Comparison of ENCODE assay signal across 17 cellular contexts in genomic region chr1:31478167-31478566, GRCh38.
DNase-seq lines count a peak whose midpoint lies in the region; ATAC-seq, FAIRE-seq and TF ChIP-seq lines count a peak whose summit lies in the region.
"Had no signal": no experiment of that assay in that cellular context is flagged by ENCODE, and none has a peak within 500 bp of the region (broad histone marks: within the 10 kb centered on the region; RNA-seq: fewer than 3 reads in every experiment).

No MANE protein-coding gene starts in this region.

- intact Hi-C loops in K562 (cut with micrococcal nuclease), result no loop called here

- BruUV-seq in K562 (replicated peaks; lab: Mats Ljungman, UMichigan), result no TSS peak

- no peaks in the 10 kb centered on the region for H4K20me1 ChIP-seq in K562 (replicated peaks; ENCODE audit: control insufficient read depth, insufficient read depth, low read length)

- no peak overlapping the region for H3K27ac ChIP-seq in A549
- peak overlapping the region; percentile 30 for H3K27ac ChIP-seq in C4-2B
- H3K27ac ChIP-seq in K562 (ENCODE audit: extremely low read depth, low read depth, low read length), result no peak overlapping the region
- H3K27ac ChIP-seq: Peyer's patch, SJCRH30 had no signal

- ATAC-seq in A549 (no peak), K562 (no peak), HG03045 (IDR thresholded peaks at IDR 0.05; ENCODE audit: unreplicated experiment) (no peak), HG02642 (IDR thresholded peaks at IDR 0.05; ENCODE audit: poor library complexity, unreplicated experiment) (no peak)
- ATAC-seq: CD8-positive, alpha-beta T cell; T-cell had no signal

- CTCF ChIA-PET in A549 (lab: Yijun Ruan, JAX) (no interaction called here), K562 (lab: Yijun Ruan, JAX; ENCODE audit: low intra/inter-chr PET ratio) (no interaction called here)

- TF ChIP-seq POLR2A in A549 (IDR thresholded peaks at IDR 0.05; ENCODE audit: low read length) (no peak), NB4 (IDR thresholded peaks at IDR 0.05; ENCODE audit: extremely low read depth, insufficient read length) (no peak), K562 (conservative IDR thresholded peaks at IDR 0.05) (no peak)

- no peaks in the 10 kb centered on the region for H3K36me3 ChIP-seq in K562 (ENCODE audit: control insufficient read depth, insufficient read depth, low read length)
- H3K36me3 ChIP-seq: Peyer's patch, SJCRH30 had no signal

- DNase-seq in A549 (ENCODE audit: low read depth in 1 of 2, low spot score in 1 of 2) (no peak), NB4 (ENCODE audit: low read depth) (peak; percentile 21), K562 (ENCODE audit: extremely low read depth in 1 of 4, low spot score in 3 of 4) (no peak), NCI-H187 (lab: John Stamatoyannopoulos, UW) (no peak), HPDE6-E6E7 (ENCODE audit: extremely low spot score) (no peak)
- DNase-seq: CD8-positive, alpha-beta T cell; DMS53; NCI-H1417; NCI-H1694 treated with DMSO at 0.1 percent for 48 hours; NK-92 treated with Interleukin-12 subunit alpha and Interleukin-12 subunit beta, amount 100 ng/mL, for 24 hours; Peyer's patch; SJCRH30; T-cell had no signal

- no peak for TF ChIP-seq RAD21 in A549 (conservative IDR thresholded peaks at IDR 0.05 in 1 of 2, IDR thresholded peaks at IDR 0.05 in 1 of 2)
- no peak for TF ChIP-seq RAD21 in K562 (CRISPR knock-in tag; conservative IDR thresholded peaks at IDR 0.05 in 1 of 2, IDR thresholded peaks at IDR 0.05 in 1 of 2)

- 86% methylated on average over 2 of the region's 2 CpGs for WGBS in A549 (ENCODE audit: missing lambda C conversion rate)
- WGBS in K562 (ENCODE audit: insufficient coverage, low coverage, missing lambda C conversion rate), result 17% methylated on average over 2 of the region's 2 CpGs

- H3K4me1 ChIP-seq in A549 (peaks cover 1% of the 10 kb centered on the region; the same call in 1 of the 3 replicates), K562 (replicated peaks in 1 of 2; ENCODE audit: control insufficient read depth in 2 of 2, insufficient read depth in 2 of 2, low read length in 2 of 2) (peaks cover 0 to 2% of the 10 kb centered on the region in 2 experiments; a peak in 1 of 5 replicates)

- H3K4me2 ChIP-seq in A549 (no peak overlapping the region), K562 (ENCODE audit: insufficient read depth, low read length) (no peak overlapping the region)

- no peaks in the 10 kb centered on the region for H3K9me1 ChIP-seq in K562 (ENCODE audit: control insufficient read depth, insufficient read depth, low read length)

- H3K9me3 ChIP-seq in A549, result peaks cover 4% of the 10 kb centered on the region; the same call in 1 of the 3 replicates
- no peaks in the 10 kb centered on the region for H3K9me3 ChIP-seq in K562 (replicated peaks; ENCODE audit: control insufficient read depth, insufficient read depth, low read depth, low read length)
- H3K9me3 ChIP-seq: Peyer's patch, SJCRH30 had no signal

- FAIRE-seq in A549 (lab: Jason Lieb, UNC) (no peak), K562 (lab: Jason Lieb, UNC) (no peak)
- FAIRE-seq: H1 had no signal

- in situ Hi-C loops in K562 (cut with MboI), result no loop called here

- H3K79me2 ChIP-seq in K562 (ENCODE audit: control insufficient read depth, insufficient read depth, low read length), result no peaks in the 10 kb centered on the region

- H2AFZ ChIP-seq in K562 (ENCODE audit: low read depth, low read length), result 0 out of 2 replicates have a peak overlapping the region, but pooled peaks have one; percentile 11

- no peaks in the 10 kb centered on the region for H3K27me3 ChIP-seq in K562 (ENCODE audit: control insufficient read depth in 2 of 2, insufficient read depth in 2 of 2, low read length in 2 of 2)
- H3K27me3 ChIP-seq: Peyer's patch, SJCRH30 had no signal

- POLR2A ChIA-PET in A549 (lab: Yijun Ruan, JAX), result no interaction called here
- POLR2A ChIA-PET in K562 (lab: Yijun Ruan, JAX), result no interaction called here

- no peak for TF ChIP-seq CTCF in A549 (IDR thresholded peaks at IDR 0.05)
- no peak for TF ChIP-seq CTCF in C4-2B (conservative IDR thresholded peaks at IDR 0.05)
- no peak for TF ChIP-seq CTCF in NB4 (IDR thresholded peaks at IDR 0.05; ENCODE audit: low read depth, low read length)
- TF ChIP-seq CTCF in K562 (IDR thresholded peaks at IDR 0.05 in 2 of 3, conservative IDR thresholded peaks at IDR 0.05 in 1 of 3; ENCODE audit: insufficient read depth in 2 of 3, low read depth in 1 of 3, low read length in 3 of 3), result no peak

- TF ChIP-seq EP300 in A549 (IDR thresholded peaks at IDR 0.05) (no peak), K562 (IDR thresholded peaks at IDR 0.05; ENCODE audit: low read length) (no peak)

- H3K9ac ChIP-seq in K562 (ENCODE audit: insufficient read depth in 1 of 2, low read depth in 2 of 2, low read length in 2 of 2), result no peak overlapping the region

- H3K4me3 ChIP-seq in A549 (no peak overlapping the region), NB4 (ENCODE audit: low read depth, low read length) (peak overlapping the region; percentile 17), K562 (no peak overlapping the region)
- H3K4me3 ChIP-seq: Peyer's patch, SJCRH30 had no signal

TF ChIP-seq in A549, 52 proteins besides CTCF, POLR2A, EP300 and RAD21:
- peak; percentile 75 for TF ChIP-seq MAFK (IDR thresholded peaks at IDR 0.05; ENCODE audit: partially characterized antibody)
- no peak for TF ChIP-seq BCL3 (IDR thresholded peaks at IDR 0.05)
- no peak for TF ChIP-seq ZSCAN20 (CRISPR knock-in tag; IDR thresholded peaks at IDR 0.05)
- TF ChIP-seq RNF2 (IDR thresholded peaks at IDR 0.05; ENCODE audit: borderline replicate concordance, low read depth), result no peak
- no peak for TF ChIP-seq SREBF2 (IDR thresholded peaks at IDR 0.05)
- no peak for TF ChIP-seq ZNF302 (CRISPR knock-in tag; IDR thresholded peaks at IDR 0.05)
- TF ChIP-seq NPAS2 (CRISPR knock-in tag; IDR thresholded peaks at IDR 0.05; ENCODE audit: borderline replicate concordance), result no peak
- TF ChIP-seq POLR2AphosphoS2 (conservative IDR thresholded peaks at IDR 0.05; ENCODE audit: low read length), result no peak

TF ChIP-seq in K562, 482 proteins besides CTCF, POLR2A, EP300 and RAD21:
- TF ChIP-seq MAFF (IDR thresholded peaks at IDR 0.05; ENCODE audit: low read length) (peak; percentile 91), C11orf30 (IDR thresholded peaks at IDR 0.05; ENCODE audit: low read depth) (peak; percentile 90), NCOA4 (IDR thresholded peaks at IDR 0.05; ENCODE audit: partially characterized antibody) (no peak), NR2C2 (CRISPR knock-in tag; IDR thresholded peaks at IDR 0.05) (no peak), NR2C2 (tag; IDR thresholded peaks at IDR 0.05) (0 out of 2 replicates have a peak, but pooled peaks have one; percentile 18), ZNF134 (CRISPR knock-in tag; conservative IDR thresholded peaks at IDR 0.05) (no peak), NELFE (IDR thresholded peaks at IDR 0.05; ENCODE audit: insufficient read depth, insufficient read length) (no peak), ZNF316 (IDR thresholded peaks at IDR 0.05) (peak; percentile 95), SIX5 (IDR thresholded peaks at IDR 0.05; ENCODE audit: borderline replicate concordance in 1 of 2, insufficient read depth in 1 of 2, low read depth in 1 of 2, low read length in 2 of 2) (no peak), MAFK (IDR thresholded peaks at IDR 0.05; ENCODE audit: low read length) (peak; percentile 90), ZNF175 (CRISPR knock-in tag; IDR thresholded peaks at IDR 0.05; ENCODE audit: low read depth) (0 out of 2 replicates have a peak, but pooled peaks have one; percentile 1), MAFG (tag; conservative IDR thresholded peaks at IDR 0.05) (peak; percentile 93)

Comparison
In these comparisons a context has a peak if more than half of its experiments do, and no peak if none do; other contexts are left out.
1. Of the 35 proteins assayed by ChIP-seq in both K562 and A549: peak only in K562: none; only in A549: none; in both: MAFK; in neither: 34.